In the genomic region with DNA sequence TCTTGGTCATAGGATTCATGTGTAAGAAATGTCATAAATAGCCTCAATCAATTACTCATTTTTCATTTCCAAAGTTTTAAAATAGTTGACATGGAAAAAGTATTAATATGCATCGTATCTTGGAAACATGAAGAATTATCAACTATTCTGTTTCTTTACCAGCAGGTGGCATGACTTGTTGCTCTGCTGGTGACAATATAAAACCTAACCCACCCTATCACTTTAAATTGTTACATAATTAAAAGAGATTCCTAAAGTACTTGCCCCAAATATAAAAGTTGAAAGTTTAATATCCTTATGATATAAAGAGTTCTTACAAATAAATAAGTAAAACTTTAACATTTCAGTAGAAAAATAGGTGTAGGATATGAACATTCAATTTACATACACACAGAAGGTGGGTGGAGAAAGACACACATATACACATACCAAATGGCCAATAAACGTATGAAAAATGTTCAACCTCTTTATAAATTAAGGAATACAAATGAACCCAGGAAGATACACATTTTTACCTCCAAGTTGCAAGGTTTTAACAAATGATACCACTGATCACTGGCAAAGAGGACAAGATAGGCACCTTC, we compare ENCODE assay signal across 9 cellular contexts. TPM values are rescaled to one million over a fixed set of nuclear protein-coding genes. Genes with fewer than 3 reads are reported as not detected.
DNase-seq lines count a peak whose midpoint lies in the region; ATAC-seq and TF ChIP-seq lines count a peak whose summit lies in the region.
"Had no signal": no experiment of that assay in that cellular context is flagged by ENCODE, and none has a peak within 500 bp of the region (broad histone marks: within the 10 kb centered on the region; RNA-seq: fewer than 3 reads in every experiment).

No MANE protein-coding gene starts in this region.

- 0 out of 2 replicates have a peak overlapping the region, but pooled peaks have one; percentile 29 for H2AFZ ChIP-seq in OCI-LY7 (ENCODE audit: low read length)

- no peaks in the 10 kb centered on the region for H3K36me3 ChIP-seq in OCI-LY7 (ENCODE audit: insufficient read depth, low read length)
- peaks cover 12% of the 10 kb centered on the region for H3K36me3 ChIP-seq in skeletal muscle satellite cell (ENCODE audit: insufficient read depth, low read length)

- BruUV-seq in OCI-LY7 (replicated peaks; lab: Mats Ljungman, UMichigan): no TSS peak

- H3K27ac Mint-ChIP-seq in stimulated activated naive B cell treated with anti-CD40 and anti-IgM and Interleukin-4, amounts not matched to agents 10 μg/mL and 1 μg/mL and 100 μg/mL, for 72 hours: no peak overlapping the region
- H3K27ac Mint-ChIP-seq in T-helper 2 cell treated with Interferon-gamma antibody and Interleukin-4, amounts not matched to agents 5 μg/mL and 100 μg/mL, for 36 hours: no peak overlapping the region

- in situ Hi-C loops in GM13976 (cut with MboI; ENCODE audit: low sequenced_read_pairs, unreplicated experiment): loop anchor here (10.0 kb wide), 1 partner anchor 167 kb away; no protein-coding TSS in a partner anchor

- CTCF ChIA-PET in OCI-LY7 (lab: Charles Lee; ENCODE audit: unreplicated experiment): no interaction called here

- no peaks in the 10 kb centered on the region for H4K20me1 ChIP-seq in OCI-LY7 (ENCODE audit: insufficient read depth, low read length)

- intact Hi-C loops in OCI-LY7 (cut with micrococcal nuclease; ENCODE audit: unreplicated experiment): loop anchor here (1.0 kb wide), 1 partner anchor 170 kb away; no protein-coding TSS in a partner anchor

- POLR2A ChIA-PET in OCI-LY7 (lab: Charles Lee): no interaction called here

- H3K9me3 ChIP-seq in OCI-LY7 (ENCODE audit: low read length) (no peaks in the 10 kb centered on the region), skeletal muscle satellite cell (replicated peaks; ENCODE audit: low read length) (no peaks in the 10 kb centered on the region)

- no peaks in the 10 kb centered on the region for H3K9me2 ChIP-seq in OCI-LY7 (ENCODE audit: insufficient read depth, low read length)

- no peaks in the 10 kb centered on the region for H3K27me3 ChIP-seq in skeletal muscle satellite cell (ENCODE audit: control insufficient read depth, insufficient read depth, low read length)

- no peaks in the 10 kb centered on the region for H3K79me2 ChIP-seq in OCI-LY7 (ENCODE audit: insufficient read depth, low read depth, low read length)

- H3K4me2 ChIP-seq in OCI-LY7 (ENCODE audit: low read length): no peak overlapping the region; the same call in 1 of the 2 replicates
- H3K4me2 ChIP-seq in skeletal muscle satellite cell (ENCODE audit: low read length): peak overlapping the region; percentile 52

- no peak overlapping the region for H3K4me3 Mint-ChIP-seq in stimulated activated naive B cell treated with anti-CD40 and anti-IgM and Interleukin-4, amounts not matched to agents 10 μg/mL and 1 μg/mL and 100 μg/mL, for 72 hours
- H3K4me3 Mint-ChIP-seq in T-helper 2 cell treated with Interferon-gamma antibody and Interleukin-4, amounts not matched to agents 5 μg/mL and 100 μg/mL, for 36 hours: no peak overlapping the region

- H3K4me1 Mint-ChIP-seq in stimulated activated naive B cell treated with anti-CD40 and anti-IgM and Interleukin-4, amounts not matched to agents 10 μg/mL and 1 μg/mL and 100 μg/mL, for 72 hours: peaks cover 7 to 10% of the 10 kb centered on the region in 2 donors
- H3K4me1 Mint-ChIP-seq in T-helper 2 cell treated with Interferon-gamma antibody and Interleukin-4, amounts not matched to agents 5 μg/mL and 100 μg/mL, for 36 hours (ENCODE audit: low read depth): peaks cover 17% of the 10 kb centered on the region

- DNase-seq in GM13976 (ENCODE audit: low spot score): peak; percentile 36
- peak; percentile 40 for DNase-seq in OCI-LY7 (ENCODE audit: low spot score)
- peak; percentile 37 to 58 for DNase-seq in erythroblast (lab: John Stamatoyannopoulos, UW)
- no peak for DNase-seq in stimulated activated naive B cell treated with anti-CD40 and anti-IgM and Interleukin-4, amounts not matched to agents 10 μg/mL and 1 μg/mL and 100 μg/mL, for 72 hours
- DNase-seq in amygdala (lab: John Stamatoyannopoulos, UW): no peak
- DNase-seq in T-helper 2 cell treated with Interferon-gamma antibody and Interleukin-4, amounts not matched to agents 5 μg/mL and 100 μg/mL, for 36 hours (ENCODE audit: low spot score): no peak
- DNase-seq in omental fat pad (ENCODE audit: low spot score): no peak
- DNase-seq: head of caudate nucleus had no signal

- ATAC-seq in stimulated activated naive B cell treated with anti-CD40 and anti-IgM and Interleukin-4, amounts not matched to agents 10 μg/mL and 1 μg/mL and 100 μg/mL, for 72 hours (replicated peaks): no peak
- no peak for ATAC-seq in omental fat pad (ENCODE audit: low FRiP score)

- no peak for TF ChIP-seq POLR2A in erythroblast (IDR thresholded peaks at IDR 0.05; ENCODE audit: low read length)

- H3K36me3 Mint-ChIP-seq in stimulated activated naive B cell treated with anti-CD40 and anti-IgM and Interleukin-4, amounts not matched to agents 10 μg/mL and 1 μg/mL and 100 μg/mL, for 72 hours: no peaks in the 10 kb centered on the region
- no peaks in the 10 kb centered on the region for H3K36me3 Mint-ChIP-seq in T-helper 2 cell treated with Interferon-gamma antibody and Interleukin-4, amounts not matched to agents 5 μg/mL and 100 μg/mL, for 36 hours (ENCODE audit: low read depth)

- peaks cover 25 to 51% of the 10 kb centered on the region in 2 donors for H3K27me3 Mint-ChIP-seq in stimulated activated naive B cell treated with anti-CD40 and anti-IgM and Interleukin-4, amounts not matched to agents 10 μg/mL and 1 μg/mL and 100 μg/mL, for 72 hours
- peaks cover 68% of the 10 kb centered on the region for H3K27me3 Mint-ChIP-seq in T-helper 2 cell treated with Interferon-gamma antibody and Interleukin-4, amounts not matched to agents 5 μg/mL and 100 μg/mL, for 36 hours (ENCODE audit: low read depth)

- H3K4me3 ChIP-seq in OCI-LY7 (ENCODE audit: low read depth, low read length, poor library complexity, severe bottlenecking) (no peak overlapping the region), skeletal muscle satellite cell (ENCODE audit: low read length) (no peak overlapping the region)

- H3K4me1 ChIP-seq in OCI-LY7 (ENCODE audit: insufficient read depth, low read length, poor library complexity, severe bottlenecking) (no peaks in the 10 kb centered on the region), skeletal muscle satellite cell (ENCODE audit: control insufficient read depth, insufficient read depth, low read length) (peaks cover 92% of the 10 kb centered on the region)

- peak overlapping the region; percentile 51 for H3K9ac ChIP-seq in skeletal muscle satellite cell (ENCODE audit: low read depth, low read length)

- peak; percentile 23 for TF ChIP-seq CTCF in GM13976 (IDR thresholded peaks at IDR 0.05; ENCODE audit: borderline replicate concordance, control extremely low read depth, extremely low read depth, insufficient read depth, missing control alignments)
- peak; percentile 88 for TF ChIP-seq CTCF in OCI-LY7 (conservative IDR thresholded peaks at IDR 0.05; ENCODE audit: low read length)
- TF ChIP-seq CTCF in omental fat pad (IDR thresholded peaks at IDR 0.05): no peak

- no peak overlapping the region for H3K27ac ChIP-seq in OCI-LY7 (ENCODE audit: low read depth, low read length, poor library complexity, severe bottlenecking)

- no peaks in the 10 kb centered on the region for H3K9me3 Mint-ChIP-seq in stimulated activated naive B cell treated with anti-CD40 and anti-IgM and Interleukin-4, amounts not matched to agents 10 μg/mL and 1 μg/mL and 100 μg/mL, for 72 hours
- no peaks in the 10 kb centered on the region for H3K9me3 Mint-ChIP-seq in T-helper 2 cell treated with Interferon-gamma antibody and Interleukin-4, amounts not matched to agents 5 μg/mL and 100 μg/mL, for 36 hours

RNA-seq across cellular contexts. Expression of gene MAP1B, which starts 30.6 kb away (rescaled TPM):
- total RNA-seq in OCI-LY7 (2014; rRNA removed; shearing (Covaris generic)): not detected in 2 replicates
- total RNA-seq in OCI-LY7 (2022): 0.06 TPM in 1 of 2 replicates, not detected in the other
- total RNA-seq in skeletal muscle satellite cell (2012; rRNA removed): 197 and 223 TPM in 2 replicates
- total RNA-seq in omental fat pad: 100 to 1,000 TPM; 479 to 654 (median 593) TPM

Comparison
In these comparisons a context has a peak if more than half of its experiments do, and no peak if none do; other contexts are left out.
1. DNase-seq: peak in GM13976 (single experiment), OCI-LY7 (single experiment) and erythroblast (2 of 2); none in stimulated activated naive B cell treated with anti-CD40 and anti-IgM and Interleukin-4, amounts not matched to agents 10 μg/mL and 1 μg/mL and 100 μg/mL, for 72 hours (single experiment), amygdala (0 of 56), T-helper 2 cell treated with Interferon-gamma antibody and Interleukin-4, amounts not matched to agents 5 μg/mL and 100 μg/mL, for 36 hours (single experiment) and omental fat pad (single experiment).
2. CTCF ChIP-seq: peak in GM13976 (single experiment) and OCI-LY7 (single experiment); none in omental fat pad (0 of 3).
3. RNA of gene MAP1B, which starts 30.6 kb away (total RNA-seq): 479 to 654 TPM in omental fat pad; 0.06 TPM in OCI-LY7; every median in the first group is over 100 times any median in the second.